9 cellular contexts compared by ENCODE assay signal in the genomic region with DNA sequence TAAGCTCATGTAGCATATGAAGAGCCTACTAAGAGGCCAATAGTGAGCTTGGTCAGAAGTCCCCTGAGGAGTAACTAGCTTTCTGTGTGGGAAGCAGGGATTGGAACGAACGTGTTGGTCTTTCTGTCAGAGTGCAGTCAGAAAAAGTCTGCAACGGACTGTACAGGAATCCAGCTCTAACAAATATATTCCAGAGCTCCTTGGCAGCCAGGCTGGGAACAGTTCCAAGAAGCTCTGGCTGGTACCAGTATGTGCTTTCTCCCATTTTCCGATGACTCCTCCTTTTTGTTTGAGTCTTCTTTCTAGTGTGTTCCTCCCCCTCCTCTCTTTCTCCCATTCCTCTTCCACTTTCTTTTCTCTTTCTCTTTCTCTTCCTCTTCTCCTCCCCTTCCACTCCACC. TPM values are rescaled to one million over a fixed set of nuclear protein-coding genes. Genes with fewer than 3 reads are reported as not detected.
A peak's percentile ranks its signal among the peaks of the same experiment; 100 is the strongest.
DNase-seq lines count a peak whose midpoint lies in the region; ATAC-seq and TF ChIP-seq lines count a peak whose summit lies in the region.
"Had no signal": no experiment of that assay in that cellular context is flagged by ENCODE, and none has a peak within 500 bp of the region (broad histone marks: within the 10 kb centered on the region; RNA-seq: fewer than 3 reads in every experiment).

No MANE protein-coding gene starts in this region.

- no peak for ATAC-seq in natural killer cell

- H3K4me3 Mint-ChIP-seq in chondrocyte (ENCODE audit: unreplicated experiment), result peak overlapping the region; percentile 63
- H3K4me3 Mint-ChIP-seq in natural killer cell, result no peak overlapping the region
- H3K4me3 Mint-ChIP-seq: activated naive CD4-positive, alpha-beta T cell treated with anti-CD3 and anti-CD28 coated beads, Interleukin-2, amount 10 ng/mL, durations not matched to agents 7 days and 5 days had no signal

- H3K27ac Mint-ChIP-seq in chondrocyte (ENCODE audit: unreplicated experiment) (peak overlapping the region; percentile 99), natural killer cell (no peak overlapping the region)
- H3K27ac Mint-ChIP-seq: activated naive CD4-positive, alpha-beta T cell treated with anti-CD3 and anti-CD28 coated beads, Interleukin-2, amount 10 ng/mL, durations not matched to agents 7 days and 5 days had no signal

- H3K4me1 Mint-ChIP-seq in chondrocyte (ENCODE audit: low read depth), result peaks cover 51% of the 10 kb centered on the region
- peaks cover 0 to 5% of the 10 kb centered on the region in 2 donors for H3K4me1 Mint-ChIP-seq in natural killer cell

- H3K27me3 Mint-ChIP-seq in chondrocyte (ENCODE audit: low read depth) (no peaks in the 10 kb centered on the region), natural killer cell (ENCODE audit: low read depth in 2 of 2) (no peaks in the 10 kb centered on the region)
- H3K27me3 Mint-ChIP-seq: activated naive CD4-positive, alpha-beta T cell treated with anti-CD3 and anti-CD28 coated beads, Interleukin-2, amount 10 ng/mL, durations not matched to agents 7 days and 5 days had no signal

- intact Hi-C loops in natural killer cell (cut with micrococcal nuclease), result no loop called here

- no peak for TF ChIP-seq CTCF in chondrocyte (IDR thresholded peaks at IDR 0.05)
- TF ChIP-seq CTCF in natural killer cell (IDR thresholded peaks at IDR 0.05), result no peak

- H3K9me3 Mint-ChIP-seq in chondrocyte (ENCODE audit: low read depth), result no peaks in the 10 kb centered on the region
- H3K9me3 Mint-ChIP-seq in natural killer cell, result no peaks in the 10 kb centered on the region
- H3K9me3 Mint-ChIP-seq: activated naive CD4-positive, alpha-beta T cell treated with anti-CD3 and anti-CD28 coated beads, Interleukin-2, amount 10 ng/mL, durations not matched to agents 7 days and 5 days had no signal

- H3K36me3 Mint-ChIP-seq in chondrocyte (ENCODE audit: low read depth) (peaks cover 14% of the 10 kb centered on the region), natural killer cell (peaks cover 6% of the 10 kb centered on the region)

- peak overlapping the region; percentile 98 for H3K27ac ChIP-seq in layer of hippocampus (ENCODE audit: low read depth, low read length)

- DNase-seq in GM03348 (ENCODE audit: low spot score) (peak; percentile 46), chondrocyte (ENCODE audit: low spot score) (no peak), skeletal muscle cell (ENCODE audit: low read depth) (peak; percentile 27), natural killer cell (no peak), NOMO-1 treated with DMSO at 0.1 percent for 48 hours (lab: John Stamatoyannopoulos, UW; ENCODE audit: unreplicated experiment) (no peak), dedifferentiated amniotic fluid mesenchymal stem cell (ENCODE audit: extremely low spot score) (no peak), activated gamma-delta T cell (lab: John Stamatoyannopoulos, UW) (no peak)
- DNase-seq: activated naive CD4-positive, alpha-beta T cell treated with anti-CD3 and anti-CD28 coated beads, Interleukin-2, amount 10 ng/mL, durations not matched to agents 7 days and 5 days had no signal

- no peaks in the 10 kb centered on the region for H3K27me3 ChIP-seq in layer of hippocampus (ENCODE audit: control insufficient read depth, insufficient read depth, low read length)

- H3K4me3 ChIP-seq in skeletal muscle cell (ENCODE audit: low read depth, low read length), result no peak overlapping the region

RNA-seq across cellular contexts. Expression of gene TTLL5, which starts 59.8 kb away (rescaled TPM):
- 22.1 to 39.2 TPM (median 28.4 TPM) in 3 replicates for total RNA-seq in chondrocyte
- total RNA-seq in natural killer cell, result 10 to 100 TPM; 27.1 to 34.3 (median 32.5) TPM

Comparison
In these comparisons a context has a peak if more than half of its experiments do, and no peak if none do; other contexts are left out.
1. DNase-seq: peak in GM03348 (single experiment) and skeletal muscle cell (single experiment); none in chondrocyte (single experiment), natural killer cell (single experiment), NOMO-1 treated with DMSO at 0.1 percent for 48 hours (single experiment), dedifferentiated amniotic fluid mesenchymal stem cell (single experiment) and activated gamma-delta T cell (single experiment).